In genomic region chr15:83766326-83766725, GRCh38 we compare ENCODE assay signal across 18 cellular contexts.
DNase-seq lines count a peak whose midpoint lies in the region; TF ChIP-seq lines count a peak whose summit lies in the region.
"Had no signal": no experiment of that assay in that cellular context is flagged by ENCODE, and none has a peak within 500 bp of the region (broad histone marks: within the 10 kb centered on the region; RNA-seq: fewer than 3 reads in every experiment).

No MANE protein-coding gene starts in this region.

- no peak overlapping the region for H3K4me3 ChIP-seq in cardiac fibroblast (replicated peaks in 1 of 2; ENCODE audit: low read depth in 2 of 2, low read length in 2 of 2)

- DNase-seq in OCI-M1 (lab: John Stamatoyannopoulos, UW) (peak; percentile 22), cardiac fibroblast (ENCODE audit: low read depth in 2 of 2) (peak; percentile 9 to 89), left kidney (ENCODE audit: low read depth, low spot score) (peak; percentile 22), type B pancreatic cell (ENCODE audit: extremely low spot score, unreplicated experiment) (no peak), NCI-H146 (lab: John Stamatoyannopoulos, UW) (no peak), HT-29 (ENCODE audit: low spot score) (no peak)
- DNase-seq in activated effector memory CD4-positive, alpha-beta T cell treated with anti-CD3 and anti-CD28 coated beads, Interleukin-2, amount 50 U/mL, for 16 hours: no peak
- DNase-seq: ACHN; C1 segment of cervical spinal cord; CD8-positive, alpha-beta memory T cell; GOT3; KG1; NCI-H187; NCI-H2107; NCI-H510A treated with DMSO at 0.1 percent for 48 hours; NCI-H774; RPMI8226; SIG-M5 had no signal

- peak overlapping the region; percentile 15 for H3K27ac Mint-ChIP-seq in type B pancreatic cell
- H3K27ac Mint-ChIP-seq: CD8-positive, alpha-beta memory T cell had no signal

- H3K4me3 Mint-ChIP-seq in type B pancreatic cell: no peak overlapping the region
- H3K4me3 Mint-ChIP-seq: CD8-positive, alpha-beta memory T cell had no signal

- no peaks in the 10 kb centered on the region for H3K36me3 Mint-ChIP-seq in type B pancreatic cell
- H3K36me3 Mint-ChIP-seq: CD8-positive, alpha-beta memory T cell had no signal

- peaks cover 6% of the 10 kb centered on the region for H3K4me1 Mint-ChIP-seq in type B pancreatic cell (ENCODE audit: unreplicated experiment)
- H3K4me1 Mint-ChIP-seq: CD8-positive, alpha-beta memory T cell had no signal

- no peaks in the 10 kb centered on the region for H3K27me3 Mint-ChIP-seq in type B pancreatic cell
- H3K27me3 Mint-ChIP-seq: CD8-positive, alpha-beta memory T cell had no signal

- no peak for TF ChIP-seq CTCF in cardiac fibroblast (IDR thresholded peaks at IDR 0.05; ENCODE audit: low read depth, low read length)
- no peak for TF ChIP-seq CTCF in type B pancreatic cell (conservative IDR thresholded peaks at IDR 0.05)

- H3K9me3 Mint-ChIP-seq in type B pancreatic cell: no peaks in the 10 kb centered on the region

Comparison
In these comparisons a context has a peak if more than half of its experiments do, and no peak if none do; other contexts are left out.
1. DNase-seq: peak in OCI-M1 (single experiment), cardiac fibroblast (2 of 2) and left kidney (single experiment); none in type B pancreatic cell (single experiment), NCI-H146 (single experiment), HT-29 (single experiment) and activated effector memory CD4-positive, alpha-beta T cell treated with anti-CD3 and anti-CD28 coated beads, Interleukin-2, amount 50 U/mL, for 16 hours (single experiment).